In the genomic region with DNA sequence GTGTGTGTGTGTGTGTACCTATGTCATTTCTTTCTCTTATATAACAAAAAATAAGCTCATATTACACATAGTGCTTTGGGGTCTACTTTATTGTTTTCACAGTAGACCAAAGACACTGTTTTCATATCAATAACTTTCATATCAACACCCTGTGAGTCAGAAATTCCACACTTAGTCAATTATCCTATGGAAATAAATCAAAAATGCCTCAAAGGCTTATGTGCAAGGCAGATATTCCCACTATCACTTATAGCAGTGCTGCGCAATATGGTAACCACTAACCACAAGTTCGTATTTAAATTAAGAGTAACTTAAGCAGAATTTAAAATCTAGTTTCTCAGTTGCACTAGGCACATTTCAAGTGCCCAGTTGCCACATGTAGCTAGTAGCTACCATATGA, we compare ENCODE assay signal across 24 cellular contexts.
"Had no signal": no experiment of that assay in that cellular context is flagged by ENCODE, and none has a peak within 500 bp of the region (broad histone marks: within the 10 kb centered on the region; RNA-seq: fewer than 3 reads in every experiment).

No MANE protein-coding gene starts in this region.

- H3K36me3 Mint-ChIP-seq: mesothelial cell of epicardium; naive B cell; natural killer cell; neural progenitor cell; stimulated activated memory B cell treated with anti-CD40 and anti-IgM and Interleukin-4, amounts not matched to agents 10 μg/mL and 1 μg/mL and 100 μg/mL, for 72 hours; type B pancreatic cell had no signal

- H3K4me1 Mint-ChIP-seq: mesothelial cell of epicardium, natural killer cell, nephron progenitor cell, neural progenitor cell had no signal

- DNase-seq: islet precursor cell; left ventricle myocardium inferior; naive B cell; natural killer cell; nephron progenitor cell; occipital lobe; right lobe of liver; stimulated activated CD4-positive, alpha-beta T cell treated with anti-CD3 and anti-CD28 coated beads, Interleukin-1b, Interleukin-23, amount 100 ng/mL, for 48 hours; stimulated activated CD4-positive, alpha-beta T cell treated with anti-CD3 and anti-CD28 coated beads, Interleukin-2, amount 100 ng/mL, for 48 hours; stimulated activated CD4-positive, alpha-beta T cell treated with anti-CD3 and anti-CD28 coated beads, Interleukin-4, amount 100 ng/mL, for 4 hours; stimulated activated CD8-positive, alpha-beta memory T cell treated with anti-CD3 and anti-CD28 coated beads, Interleukin-4, amount 100 ng/mL, for 48 hours; stimulated activated naive CD4-positive, alpha-beta T cell treated with Interleukin-2 at 50 U/mL for 16 hours; stimulated activated naive CD8-positive, alpha-beta T cell treated with anti-CD3 and anti-CD28 coated beads, Interleukin-15, amount 100 ng/mL, for 72 hours; substantia nigra; uterus had no signal

- H3K4me3 Mint-ChIP-seq: mesothelial cell of epicardium; naive B cell; natural killer cell; nephron progenitor cell; neural progenitor cell; stimulated activated memory B cell treated with anti-CD40 and anti-IgM and Interleukin-4, amounts not matched to agents 10 μg/mL and 1 μg/mL and 100 μg/mL, for 72 hours; stimulated activated naive CD8-positive, alpha-beta T cell treated with anti-CD3 and anti-CD28 coated beads, Interleukin-15, amount 100 ng/mL, for 72 hours; type B pancreatic cell had no signal

- H3K27me3 Mint-ChIP-seq: progenitor cell of endocrine pancreas; stimulated activated memory B cell treated with anti-CD40 and anti-IgM and Interleukin-4, amounts not matched to agents 10 μg/mL and 1 μg/mL and 100 μg/mL, for 72 hours had no signal

- H3K4me3 ChIP-seq: left ventricle myocardium inferior, lung, neural progenitor cell, right atrium auricular region, right lobe of liver, smooth muscle cell, tibial nerve, uterus had no signal

- H3K27ac Mint-ChIP-seq: mesothelial cell of epicardium; naive B cell; natural killer cell; nephron progenitor cell; neural progenitor cell; progenitor cell of endocrine pancreas; stimulated activated memory B cell treated with anti-CD40 and anti-IgM and Interleukin-4, amounts not matched to agents 10 μg/mL and 1 μg/mL and 100 μg/mL, for 72 hours; stimulated activated naive CD8-positive, alpha-beta T cell treated with anti-CD3 and anti-CD28 coated beads, Interleukin-15, amount 100 ng/mL, for 72 hours; type B pancreatic cell had no signal

- H3K9me3 Mint-ChIP-seq: mesothelial cell of epicardium; naive B cell; natural killer cell; nephron progenitor cell; neural progenitor cell; stimulated activated memory B cell treated with anti-CD40 and anti-IgM and Interleukin-4, amounts not matched to agents 10 μg/mL and 1 μg/mL and 100 μg/mL, for 72 hours; stimulated activated naive CD8-positive, alpha-beta T cell treated with anti-CD3 and anti-CD28 coated beads, Interleukin-15, amount 100 ng/mL, for 72 hours; type B pancreatic cell had no signal

- ATAC-seq: natural killer cell; right lobe of liver; stimulated activated memory B cell treated with anti-CD40 and anti-IgM and Interleukin-4, amounts not matched to agents 10 μg/mL and 1 μg/mL and 100 μg/mL, for 72 hours; stimulated activated naive CD8-positive, alpha-beta T cell treated with anti-CD3 and anti-CD28 coated beads, Interleukin-15, amount 100 ng/mL, for 72 hours had no signal
